10 cellular contexts compared by ENCODE assay signal in genomic region chrX:33968611-33969010, GRCh38.
"Had no signal": no experiment of that assay in that cellular context is flagged by ENCODE, and none has a peak within 500 bp of the region (broad histone marks: within the 10 kb centered on the region; RNA-seq: fewer than 3 reads in every experiment).

No MANE protein-coding gene starts in this region.

- H3K4me1 Mint-ChIP-seq: GM23338 had no signal

- DNase-seq: H9, HCEC 1CT, IMR-90, KG1 had no signal

- H3K27ac ChIP-seq: HL-60 had no signal

- H3K4me3 ChIP-seq: GM23338, K562 had no signal

- FAIRE-seq: H1, H54, HepG2, K562 had no signal

- H3K4me3 Mint-ChIP-seq: GM23338, H9 had no signal

- H3K27ac Mint-ChIP-seq: GM23338, H9 had no signal

- ATAC-seq: GM23338, HepG2, K562 had no signal
